ENCODE assay signal across 10 cellular contexts in the genomic region with DNA sequence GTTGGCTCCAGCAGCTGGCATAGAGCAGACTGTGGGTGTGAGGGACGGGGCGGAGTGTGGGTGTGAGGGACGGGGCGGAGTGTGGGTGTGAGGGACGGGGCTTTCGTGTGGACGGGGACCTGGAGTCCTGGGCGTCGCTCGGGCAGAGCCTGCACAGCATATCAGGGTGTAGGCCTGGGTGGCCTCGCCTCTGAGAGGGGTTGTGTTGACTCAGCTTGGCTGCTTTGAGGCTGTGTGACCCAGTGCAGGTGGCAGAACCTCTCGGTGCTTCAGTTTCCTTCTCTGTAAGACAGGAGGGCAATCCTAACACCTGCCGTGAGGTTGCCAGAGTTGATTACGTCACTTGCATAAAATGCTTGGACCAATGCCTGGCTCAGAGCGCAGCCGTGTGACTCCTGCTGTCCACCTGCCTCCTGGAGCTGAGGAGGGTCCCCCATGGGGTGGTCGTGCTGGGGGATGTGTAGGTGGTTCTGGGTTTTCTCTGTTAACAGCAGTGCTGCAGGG. TPM values are rescaled to one million over a fixed set of nuclear protein-coding genes. Genes with fewer than 3 reads are reported as not detected.
DNase-seq lines count a peak whose midpoint lies in the region; ATAC-seq and TF ChIP-seq lines count a peak whose summit lies in the region.
"Had no signal": no experiment of that assay in that cellular context is flagged by ENCODE, and none has a peak within 500 bp of the region (broad histone marks: within the 10 kb centered on the region; RNA-seq: fewer than 3 reads in every experiment).

No MANE protein-coding gene starts in this region.

- no peaks in the 10 kb centered on the region for H3K27me3 Mint-ChIP-seq in brain
- H3K27me3 Mint-ChIP-seq: activated B cell treated with CpG ODN at 0.5 μM for 24 hours had no signal

- DNase-seq in stimulated activated CD4-positive, alpha-beta T cell treated with anti-CD3 and anti-CD28 coated beads, Interleukin-1b, Interleukin-23, amount 100 ng/mL, for 48 hours, result peak; percentile 36
- DNase-seq in stimulated activated CD4-positive, alpha-beta T cell treated with anti-CD3 and anti-CD28 coated beads, Interleukin-4, amount 100 ng/mL, for 4 hours, result no peak
- no peak for DNase-seq in lung (ENCODE audit: low spot score)
- no peak for DNase-seq in vagina (ENCODE audit: extremely low spot score in 2 of 2)
- no peak for DNase-seq in central memory CD4-positive, alpha-beta T cell
- no peak for DNase-seq in HPDE6-E6E7 (ENCODE audit: extremely low spot score)
- no peak for DNase-seq in KBM-7
- DNase-seq: activated B cell treated with CpG ODN at 0.5 μM for 24 hours; effector CD8-positive, alpha-beta T cell had no signal

- H3K4me3 Mint-ChIP-seq in brain, result peak overlapping the region in 2 of 5 experiments; percentile 80 to 81
- H3K4me3 Mint-ChIP-seq: activated B cell treated with CpG ODN at 0.5 μM for 24 hours had no signal

- WGBS in lung, 2 donors, result 66 to 71% methylated on average over 17 of the region's 17 CpGs

- TF ChIP-seq CTCF in brain (conservative IDR thresholded peaks at IDR 0.05) (no peak), lung (IDR thresholded peaks at IDR 0.05; ENCODE audit: control extremely low read depth, extremely low read depth) (no peak), vagina (IDR thresholded peaks at IDR 0.05) (no peak)

- H3K27me3 ChIP-seq in lung (ENCODE audit: control insufficient read depth, insufficient read depth), result no peaks in the 10 kb centered on the region
- no peaks in the 10 kb centered on the region for H3K27me3 ChIP-seq in vagina

- TF ChIP-seq POLR2A in vagina (IDR thresholded peaks at IDR 0.05), result no peak

- ATAC-seq in lung (ENCODE audit: insufficient read depth, low FRiP score), result peak; percentile 11

- H3K27ac ChIP-seq in lung (ENCODE audit: low read depth in 1 of 2, low read length in 1 of 2) (peak overlapping the region in 1 of 2 donors; percentile 82), vagina (peak overlapping the region; percentile 7)

- H3K9me3 Mint-ChIP-seq in brain, result peaks cover 0 to 2% (median 0%) of the 10 kb centered on the region in 5 experiments
- H3K9me3 Mint-ChIP-seq: activated B cell treated with CpG ODN at 0.5 μM for 24 hours had no signal

- H3K27ac Mint-ChIP-seq in brain, result peak overlapping the region; percentile 41 to 99 (median 98)
- H3K27ac Mint-ChIP-seq: activated B cell treated with CpG ODN at 0.5 μM for 24 hours had no signal

- H3K9me3 ChIP-seq in lung (ENCODE audit: control insufficient read depth in 2 of 2, insufficient read depth in 1 of 2, low read length in 1 of 2) (no peaks in the 10 kb centered on the region), vagina (no peaks in the 10 kb centered on the region)

- intact Hi-C loops in vagina (cut with DNase I), result no loop called here

- peaks cover 0 to 8% of the 10 kb centered on the region in 2 donors for H3K4me1 ChIP-seq in lung (ENCODE audit: control insufficient read depth in 2 of 2, insufficient read depth in 2 of 2, low read length in 2 of 2)
- peaks cover 48% of the 10 kb centered on the region for H3K4me1 ChIP-seq in vagina

- H3K36me3 ChIP-seq in lung (ENCODE audit: control insufficient read depth in 2 of 2, insufficient read depth in 2 of 2, low read length in 2 of 2) (peaks cover 0 to 25% of the 10 kb centered on the region in 2 donors), vagina (peaks cover 0 to 8% of the 10 kb centered on the region in 2 donors)

- H3K4me3 ChIP-seq in lung (no peak overlapping the region), vagina (no peak overlapping the region)

- H3K4me1 Mint-ChIP-seq in brain, result peaks cover 78% of the 10 kb centered on the region

- in situ Hi-C loops in KBM-7 (cut with MboI; ENCODE audit: low pct_unique_long_range_greater_than_20kb, low sequenced_read_pairs), result loop anchor here (25.0 kb wide), 1 partner anchor 728 kb away; the partner anchor contains the start of gene LRRC3

- peaks cover 12% of the 10 kb centered on the region for H3K36me3 Mint-ChIP-seq in brain

RNA-seq across cellular contexts. Expression of gene PDXK, which starts 15.3 kb away (rescaled TPM):
- 83.2 TPM for polyA plus RNA-seq in brain (ENCODE audit: insufficient read depth, low read depth, low replicate concordance)
- total RNA-seq in lung, result 100 to 1,000 TPM in 1 of 2 donors, 10 to 100 TPM in 1; 62.7 to 276 TPM
- 100 to 1,000 TPM; 134 to 181 TPM for polyA plus RNA-seq in lung
- 58.7 TPM for total RNA-seq in vagina

RNA-seq across cellular contexts. Expression of gene CSTB, which starts 41.9 kb away (rescaled TPM):
- polyA plus RNA-seq in brain (ENCODE audit: insufficient read depth, low read depth, low replicate concordance) (63.4 TPM), lung (100 to 1,000 TPM; 222 to 263 TPM)
- total RNA-seq in lung (100 to 1,000 TPM in 1 of 2 donors, 10 to 100 TPM in 1; 33.2 to 140 TPM), vagina (173 TPM)

RNA-seq across cellular contexts. Expression of gene RRP1, which starts 55.2 kb away (rescaled TPM):
- polyA plus RNA-seq in brain (ENCODE audit: insufficient read depth, low read depth, low replicate concordance) (27.4 TPM), lung (10 to 100 TPM; 15.8 to 15.9 TPM)
- total RNA-seq in lung (10 to 100 TPM; 23.0 to 26.7 TPM), vagina (18.2 TPM)
